Comparison of ENCODE assay signal across 8 cellular contexts in the genomic region with DNA sequence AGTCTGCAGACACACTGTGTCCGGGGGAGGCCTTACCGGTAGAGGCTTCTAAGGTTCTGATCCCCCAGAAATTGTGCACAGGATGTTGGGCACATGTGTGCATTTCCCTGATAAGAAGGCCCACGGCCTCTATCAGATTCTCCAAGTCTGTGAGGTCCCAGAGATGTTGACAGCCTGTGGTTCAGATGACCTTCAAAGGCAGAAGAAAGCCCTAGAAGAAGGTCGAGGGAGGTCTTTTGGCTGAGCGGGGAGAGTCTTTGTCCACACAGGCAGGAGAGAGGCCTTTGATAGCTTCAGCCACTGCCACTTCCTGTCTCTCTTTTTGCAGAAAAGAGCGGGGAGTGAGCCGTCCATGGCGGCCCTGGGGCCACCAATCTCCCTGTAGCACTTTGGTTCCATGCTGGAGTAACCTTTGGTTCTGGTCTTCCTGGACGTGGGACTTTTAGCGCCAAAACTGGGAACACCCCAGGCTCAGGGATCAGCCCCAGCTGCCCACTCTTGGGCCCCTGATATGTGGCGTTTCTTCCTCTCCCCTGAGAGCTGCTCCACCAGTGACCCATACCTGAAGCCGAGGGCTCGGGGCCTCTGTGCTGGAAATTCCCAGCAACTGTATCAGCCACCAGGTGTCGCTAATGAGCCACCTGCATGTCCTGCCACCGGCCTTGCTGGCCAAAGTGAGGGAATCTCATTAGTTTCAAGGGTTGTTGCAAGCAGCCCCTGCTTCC. TPM values are rescaled to one million over a fixed set of nuclear protein-coding genes. Genes with fewer than 3 reads are reported as not detected.
A peak's percentile ranks its signal among the peaks of the same experiment; 100 is the strongest.
DNase-seq lines count a peak whose midpoint lies in the region; ATAC-seq, FAIRE-seq and TF ChIP-seq lines count a peak whose summit lies in the region.

No MANE protein-coding gene starts in this region.

- H3K27me3 ChIP-seq in bronchial epithelial cell (ENCODE audit: control insufficient read depth, insufficient read depth, low read length): no peaks in the 10 kb centered on the region

- CTCF ChIA-PET in activated B cell treated with CpG ODN at 0.5 μM for 24 hours (lab: Charles Lee): interaction anchor here (0.6 to 7.8 kb wide), 18 partner anchors 11 to 366 kb away, joined by 3 to 131 read pairs (median 5); a partner anchor contains a TSS

- no peak overlapping the region for H3K4me3 ChIP-seq in bronchial epithelial cell (ENCODE audit: low read depth, low read length)

- H3K27ac Mint-ChIP-seq in activated B cell treated with CpG ODN at 0.5 μM for 24 hours: no peak overlapping the region

- no peaks in the 10 kb centered on the region for H3K9me3 Mint-ChIP-seq in activated B cell treated with CpG ODN at 0.5 μM for 24 hours

- H3K4me1 Mint-ChIP-seq in activated B cell treated with CpG ODN at 0.5 μM for 24 hours: peaks cover 2% of the 10 kb centered on the region

- H3K36me3 Mint-ChIP-seq in activated B cell treated with CpG ODN at 0.5 μM for 24 hours (ENCODE audit: low read depth): peaks cover 47% of the 10 kb centered on the region

- no peak for TF ChIP-seq POLR2A in GM12892 (IDR thresholded peaks at IDR 0.05; ENCODE audit: low read depth, low read length)

- ATAC-seq in activated B cell treated with CpG ODN at 0.5 μM for 24 hours (ENCODE audit: low read depth) (peak; percentile 67), GM21526 (IDR thresholded peaks at IDR 0.05; ENCODE audit: low FRiP score, unreplicated experiment) (no peak)

- intact Hi-C loops in activated B cell treated with CpG ODN at 0.5 μM for 24 hours (cut with micrococcal nuclease): loop anchor here (1.0 to 5.0 kb wide), 2 partner anchors 48 to 476 kb away; no protein-coding TSS in a partner anchor

- H3K27ac ChIP-seq in 22Rv1: no peak overlapping the region

- peaks cover 2% of the 10 kb centered on the region for H3K36me3 ChIP-seq in bronchial epithelial cell (ENCODE audit: control insufficient read depth, insufficient read depth, low read length)

- FAIRE-seq in GM12892 (lab: Jason Lieb, UNC) (peak; percentile 85), bronchial epithelial cell (lab: Jason Lieb, UNC) (no peak)

- H3K4me3 Mint-ChIP-seq in activated B cell treated with CpG ODN at 0.5 μM for 24 hours: no peak overlapping the region

- TF ChIP-seq CTCF in 22Rv1 (IDR thresholded peaks at IDR 0.05): peak; percentile 97
- TF ChIP-seq CTCF in activated B cell treated with CpG ODN at 0.5 μM for 24 hours (IDR thresholded peaks at IDR 0.05): peak; percentile 85
- peak; percentile 95 for TF ChIP-seq CTCF in bronchial epithelial cell (IDR thresholded peaks at IDR 0.05; ENCODE audit: insufficient read depth, low read length, severe bottlenecking)

- POLR2A ChIA-PET in activated B cell treated with CpG ODN at 0.5 μM for 24 hours (lab: Charles Lee): no interaction called here

- peak; percentile 75 for DNase-seq in GM12892 (ENCODE audit: insufficient read length)
- peak; percentile 33 for DNase-seq in NCI-H2171 treated with DMSO at 0.1 percent for 48 hours (lab: John Stamatoyannopoulos, UW)
- DNase-seq in activated B cell treated with CpG ODN at 0.5 μM for 24 hours: peak; percentile 62
- peak; percentile 52 for DNase-seq in bronchial epithelial cell (ENCODE audit: low read depth)
- DNase-seq in islet precursor cell: peak; percentile 92
- DNase-seq in stimulated activated CD4-positive, alpha-beta T cell treated with anti-CD3 and anti-CD28 coated beads, Interleukin-1b, Interleukin-23, amount 100 ng/mL, for 24 hours (ENCODE audit: low read depth in 4 of 4, low spot score in 1 of 4): peak; percentile 55 to 65 (median 60)

- no peaks in the 10 kb centered on the region for H3K27me3 Mint-ChIP-seq in activated B cell treated with CpG ODN at 0.5 μM for 24 hours

RNA-seq across cellular contexts. Expression of a gene that starts 28.1 kb away (rescaled TPM):
- polyA plus RNA-seq in GM12892 (2012; ENCODE audit: missing spikeins): 125 TPM
- total RNA-seq in activated B cell treated with CpG ODN at 0.5 μM for 24 hours (76.8 and 79.9 TPM in 2 replicates), bronchial epithelial cell (1.3 TPM in 2 replicates)

Comparison
In these comparisons a context has a peak if more than half of its experiments do, and no peak if none do; other contexts are left out.
1. DNase-seq: peak in every context shown above with its lines; median percentile 92 in islet precursor cell; 75 in GM12892; 62 in activated B cell treated with CpG ODN at 0.5 μM for 24 hours; 60 in stimulated activated CD4-positive, alpha-beta T cell treated with anti-CD3 and anti-CD28 coated beads, Interleukin-1b, Interleukin-23, amount 100 ng/mL, for 24 hours; 52 in bronchial epithelial cell; 33 in NCI-H2171 treated with DMSO at 0.1 percent for 48 hours.
2. RNA of a gene that starts 28.1 kb away (total RNA-seq): 76.8 to 79.9 TPM in activated B cell treated with CpG ODN at 0.5 μM for 24 hours; 1.3 TPM in bronchial epithelial cell; every median in the first group is over 10 times any median in the second.
3. Peak in every context shown above with its lines, with median percentiles within 50 percentile points of each other: CTCF ChIP-seq.